28 cellular contexts compared by ENCODE assay signal in the genomic region with DNA sequence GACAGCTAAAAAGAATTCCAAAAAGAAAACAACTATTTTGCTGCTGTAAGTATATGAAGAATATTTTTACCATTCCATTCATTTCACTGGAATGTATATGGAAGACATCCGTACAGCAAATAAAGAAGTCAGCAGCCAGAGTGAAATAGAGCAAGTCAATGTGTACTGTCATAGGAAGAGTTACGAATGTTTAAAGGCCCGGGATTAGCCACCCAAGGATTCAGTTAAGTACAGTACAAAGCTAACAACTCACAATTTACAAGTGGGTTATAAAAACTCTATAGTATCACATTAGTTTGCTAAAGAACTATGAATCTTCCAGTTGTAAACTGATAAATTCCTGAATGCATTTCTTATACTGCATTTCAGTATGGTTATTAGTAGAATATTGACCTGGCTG.
"Had no signal": no experiment of that assay in that cellular context is flagged by ENCODE, and none has a peak within 500 bp of the region (broad histone marks: within the 10 kb centered on the region; RNA-seq: fewer than 3 reads in every experiment).

No MANE protein-coding gene starts in this region.

- H3K9me3 Mint-ChIP-seq: activated CD4-positive, alpha-beta memory T cell treated with anti-CD3 and anti-CD28 coated beads, Interleukin-2, amount 10 ng/mL, durations not matched to agents 7 days and 5 days; activated CD4-positive, alpha-beta T cell treated with anti-CD3 and anti-CD28 coated beads, Interleukin-2, amount 10 ng/mL, durations not matched to agents 7 days and 5 days; activated naive CD8-positive, alpha-beta T cell treated with anti-CD3 and anti-CD28 coated beads for 36 hours; activated T-cell treated with anti-CD3 and anti-CD28 coated beads, Interleukin-2, amount 50 U/mL, for 4 hours; brain; natural killer cell; stimulated activated memory B cell treated with anti-CD40 and anti-IgM and Interleukin-4, amounts not matched to agents 10 μg/mL and 1 μg/mL and 100 μg/mL, for 72 hours; stimulated activated naive CD8-positive, alpha-beta T cell treated with anti-CD3 and anti-CD28 coated beads, Interleukin-15, amount 100 ng/mL, for 72 hours; type B pancreatic cell had no signal

- DNase-seq: activated CD4-positive, alpha-beta memory T cell treated with anti-CD3 and anti-CD28 coated beads, Interleukin-2, amount 10 ng/mL, durations not matched to agents 7 days and 5 days; activated CD4-positive, alpha-beta T cell treated with anti-CD3 and anti-CD28 coated beads, Interleukin-2, amount 10 ng/mL, durations not matched to agents 7 days and 5 days; activated CD4-positive, CD25-positive, alpha-beta regulatory T cell treated with anti-CD3 and anti-CD28 coated beads, Interleukin-2, amount 50 U/mL, for 72 hours; activated CD8-positive, alpha-beta memory T cell treated with anti-CD3 and anti-CD28 coated beads, Interleukin-2, amount 50 U/mL, for 48 hours; activated naive CD4-positive, alpha-beta T cell; activated naive CD8-positive, alpha-beta T cell treated with anti-CD3 and anti-CD28 coated beads for 36 hours; activated T-cell treated with anti-CD3 and anti-CD28 coated beads, Interleukin-2, amount 50 U/mL, for 4 hours; adrenal gland; dorsolateral prefrontal cortex; effector memory CD4-positive, alpha-beta T cell; erythroblast; lower lobe of right lung; natural killer cell; retina; stimulated activated CD4-positive, alpha-beta T cell treated with anti-CD3 and anti-CD28 coated beads, Interleukin-1b, Interleukin-23, amount 100 ng/mL, for 48 hours; stimulated activated CD4-positive, alpha-beta T cell treated with anti-CD3 and anti-CD28 coated beads, Interleukin-4, amount 100 ng/mL, for 4 hours; stimulated activated CD8-positive, alpha-beta memory T cell treated with anti-CD3 and anti-CD28 coated beads, Interleukin-4, amount 100 ng/mL, for 48 hours; stimulated activated naive CD8-positive, alpha-beta T cell treated with anti-CD3 and anti-CD28 coated beads, Interleukin-15, amount 100 ng/mL, for 72 hours; substantia nigra; T-helper 17 cell; T1000; uterus had no signal

- H3K27ac Mint-ChIP-seq: activated CD4-positive, alpha-beta memory T cell treated with anti-CD3 and anti-CD28 coated beads, Interleukin-2, amount 10 ng/mL, durations not matched to agents 7 days and 5 days; activated CD4-positive, alpha-beta T cell treated with anti-CD3 and anti-CD28 coated beads, Interleukin-2, amount 10 ng/mL, durations not matched to agents 7 days and 5 days; brain; natural killer cell; stimulated activated memory B cell treated with anti-CD40 and anti-IgM and Interleukin-4, amounts not matched to agents 10 μg/mL and 1 μg/mL and 100 μg/mL, for 72 hours; stimulated activated naive CD8-positive, alpha-beta T cell treated with anti-CD3 and anti-CD28 coated beads, Interleukin-15, amount 100 ng/mL, for 72 hours; type B pancreatic cell had no signal

- ATAC-seq: gastroesophageal sphincter; lower lobe of right lung; natural killer cell; stimulated activated memory B cell treated with anti-CD40 and anti-IgM and Interleukin-4, amounts not matched to agents 10 μg/mL and 1 μg/mL and 100 μg/mL, for 72 hours; stimulated activated naive CD8-positive, alpha-beta T cell treated with anti-CD3 and anti-CD28 coated beads, Interleukin-15, amount 100 ng/mL, for 72 hours; T-helper 17 cell had no signal

- H3K4me1 ChIP-seq: adrenal gland, ascending aorta, gastroesophageal sphincter, lower lobe of right lung, uterus had no signal

- H3K4me3 ChIP-seq: adrenal gland, ascending aorta, dorsolateral prefrontal cortex, gastroesophageal sphincter, lower lobe of right lung, smooth muscle cell, uterus had no signal

- H3K36me3 ChIP-seq: uterus had no signal

- H3K9me3 ChIP-seq: adrenal gland, ascending aorta, gastroesophageal sphincter, lower lobe of right lung, uterus had no signal

- H3K4me1 Mint-ChIP-seq: brain; natural killer cell; stimulated activated memory B cell treated with anti-CD40 and anti-IgM and Interleukin-4, amounts not matched to agents 10 μg/mL and 1 μg/mL and 100 μg/mL, for 72 hours had no signal

- H3K4me3 Mint-ChIP-seq: activated CD4-positive, alpha-beta memory T cell treated with anti-CD3 and anti-CD28 coated beads, Interleukin-2, amount 10 ng/mL, durations not matched to agents 7 days and 5 days; activated CD4-positive, alpha-beta T cell treated with anti-CD3 and anti-CD28 coated beads, Interleukin-2, amount 10 ng/mL, durations not matched to agents 7 days and 5 days; activated naive CD8-positive, alpha-beta T cell treated with anti-CD3 and anti-CD28 coated beads for 36 hours; activated T-cell treated with anti-CD3 and anti-CD28 coated beads, Interleukin-2, amount 50 U/mL, for 4 hours; brain; natural killer cell; stimulated activated memory B cell treated with anti-CD40 and anti-IgM and Interleukin-4, amounts not matched to agents 10 μg/mL and 1 μg/mL and 100 μg/mL, for 72 hours; stimulated activated naive CD8-positive, alpha-beta T cell treated with anti-CD3 and anti-CD28 coated beads, Interleukin-15, amount 100 ng/mL, for 72 hours; T-helper 17 cell; type B pancreatic cell had no signal

- H3K27me3 ChIP-seq: adrenal gland, ascending aorta, dorsolateral prefrontal cortex, gastroesophageal sphincter, uterus had no signal

- H3K27me3 Mint-ChIP-seq: activated CD4-positive, alpha-beta memory T cell treated with anti-CD3 and anti-CD28 coated beads, Interleukin-2, amount 10 ng/mL, durations not matched to agents 7 days and 5 days; activated CD4-positive, alpha-beta T cell treated with anti-CD3 and anti-CD28 coated beads, Interleukin-2, amount 10 ng/mL, durations not matched to agents 7 days and 5 days; activated naive CD8-positive, alpha-beta T cell treated with anti-CD3 and anti-CD28 coated beads for 36 hours; brain; stimulated activated memory B cell treated with anti-CD40 and anti-IgM and Interleukin-4, amounts not matched to agents 10 μg/mL and 1 μg/mL and 100 μg/mL, for 72 hours; stimulated activated naive CD8-positive, alpha-beta T cell treated with anti-CD3 and anti-CD28 coated beads, Interleukin-15, amount 100 ng/mL, for 72 hours; T-helper 17 cell; type B pancreatic cell had no signal
